In the genomic region with DNA sequence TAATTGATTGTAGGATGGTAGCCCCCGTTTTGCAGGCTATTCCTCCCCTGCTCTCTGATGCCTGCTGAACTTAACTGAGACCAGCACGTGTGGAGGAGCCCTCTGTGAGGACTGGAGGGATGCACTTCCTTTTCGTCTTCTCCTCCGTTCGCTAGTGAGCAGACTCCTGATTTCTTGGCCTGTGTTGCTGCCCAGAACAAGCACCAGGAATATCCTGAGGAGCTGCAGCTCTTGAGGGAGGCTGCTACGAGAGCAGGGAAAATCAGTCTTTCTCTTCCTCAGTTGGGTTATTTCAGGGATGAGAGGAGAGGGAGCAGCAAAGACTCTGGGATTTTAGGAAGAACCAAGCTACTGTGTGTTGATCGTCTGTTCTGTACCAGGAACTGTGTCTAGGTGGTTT, we compare ENCODE assay signal across 9 cellular contexts.
A peak's percentile ranks its signal among the peaks of the same experiment; 100 is the strongest.
DNase-seq lines count a peak whose midpoint lies in the region; ATAC-seq and TF ChIP-seq lines count a peak whose summit lies in the region.
"Had no signal": no experiment of that assay in that cellular context is flagged by ENCODE, and none has a peak within 500 bp of the region (broad histone marks: within the 10 kb centered on the region; RNA-seq: fewer than 3 reads in every experiment).

No MANE protein-coding gene starts in this region.

- peaks cover 29% of the 10 kb centered on the region for H3K4me1 Mint-ChIP-seq in T-helper 1 cell treated with Interleukin-12 subunit alpha and Interleukin-12 subunit beta and Interleukin-4 antibody, amounts not matched to agents 30 μg/mL and 1 μg/mL, for 36 hours (ENCODE audit: low read depth)
- H3K4me1 Mint-ChIP-seq in stimulated activated memory B cell treated with anti-CD40 and anti-IgM and Interleukin-4, amounts not matched to agents 10 μg/mL and 1 μg/mL and 100 μg/mL, for 72 hours: peaks cover 32% of the 10 kb centered on the region

- H3K27ac ChIP-seq in Peyer's patch (peak overlapping the region; percentile 39 to 66 (median 54)), esophagus squamous epithelium (peak overlapping the region in 3 of 4 donors; percentile 49 to 77 (median 67)), psoas muscle (no peak overlapping the region)

- TF ChIP-seq POLR2A in Peyer's patch (IDR thresholded peaks at IDR 0.05): no peak
- TF ChIP-seq POLR2A in esophagus squamous epithelium (IDR thresholded peaks at IDR 0.05): no peak

- no peak for DNase-seq in T-helper 1 cell
- DNase-seq in Peyer's patch: no peak
- DNase-seq in esophagus squamous epithelium (lab: John Stamatoyannopoulos, UW): no peak
- DNase-seq in DMS114 treated with DMSO at 0.1 percent for 48 hours (lab: John Stamatoyannopoulos, UW; ENCODE audit: unreplicated experiment): no peak
- DNase-seq in psoas muscle: no peak
- DNase-seq: NCI-H1436 treated with DMSO at 0.1 percent for 48 hours had no signal

- no peak for ATAC-seq in stimulated activated memory B cell treated with anti-CD40 and anti-IgM and Interleukin-4, amounts not matched to agents 10 μg/mL and 1 μg/mL and 100 μg/mL, for 72 hours
- ATAC-seq in psoas muscle (no peak), GM18873 (IDR thresholded peaks at IDR 0.05; ENCODE audit: low FRiP score, unreplicated experiment) (no peak)

- no peak for TF ChIP-seq CTCF in Peyer's patch (IDR thresholded peaks at IDR 0.05)
- TF ChIP-seq CTCF in esophagus squamous epithelium (IDR thresholded peaks at IDR 0.05): no peak
- TF ChIP-seq CTCF in psoas muscle (IDR thresholded peaks at IDR 0.05): no peak

- no peaks in the 10 kb centered on the region for H3K9me3 ChIP-seq in Peyer's patch
- H3K9me3 ChIP-seq in esophagus squamous epithelium: no peaks in the 10 kb centered on the region
- H3K9me3 ChIP-seq in psoas muscle: no peaks in the 10 kb centered on the region

- peak overlapping the region; percentile 58 for H3K27ac Mint-ChIP-seq in T-helper 1 cell treated with Interleukin-12 subunit alpha and Interleukin-12 subunit beta and Interleukin-4 antibody, amounts not matched to agents 30 μg/mL and 1 μg/mL, for 36 hours
- peak overlapping the region; percentile 49 for H3K27ac Mint-ChIP-seq in stimulated activated memory B cell treated with anti-CD40 and anti-IgM and Interleukin-4, amounts not matched to agents 10 μg/mL and 1 μg/mL and 100 μg/mL, for 72 hours

- no peaks in the 10 kb centered on the region for H3K9me3 Mint-ChIP-seq in T-helper 1 cell treated with Interleukin-12 subunit alpha and Interleukin-12 subunit beta and Interleukin-4 antibody, amounts not matched to agents 30 μg/mL and 1 μg/mL, for 36 hours
- no peaks in the 10 kb centered on the region for H3K9me3 Mint-ChIP-seq in stimulated activated memory B cell treated with anti-CD40 and anti-IgM and Interleukin-4, amounts not matched to agents 10 μg/mL and 1 μg/mL and 100 μg/mL, for 72 hours

- H3K4me3 ChIP-seq in Peyer's patch: no peak overlapping the region
- no peak overlapping the region for H3K4me3 ChIP-seq in esophagus squamous epithelium
- H3K4me3 ChIP-seq in psoas muscle: no peak overlapping the region

- H3K36me3 Mint-ChIP-seq in T-helper 1 cell treated with Interleukin-12 subunit alpha and Interleukin-12 subunit beta and Interleukin-4 antibody, amounts not matched to agents 30 μg/mL and 1 μg/mL, for 36 hours (ENCODE audit: low read depth): peaks cover 2% of the 10 kb centered on the region
- no peaks in the 10 kb centered on the region for H3K36me3 Mint-ChIP-seq in stimulated activated memory B cell treated with anti-CD40 and anti-IgM and Interleukin-4, amounts not matched to agents 10 μg/mL and 1 μg/mL and 100 μg/mL, for 72 hours

- H3K27me3 ChIP-seq in Peyer's patch (no peaks in the 10 kb centered on the region), esophagus squamous epithelium (no peaks in the 10 kb centered on the region), psoas muscle (ENCODE audit: insufficient read depth in 3 of 3, low read length in 2 of 3) (no peaks in the 10 kb centered on the region)

- no peaks in the 10 kb centered on the region for H3K36me3 ChIP-seq in Peyer's patch
- no peaks in the 10 kb centered on the region for H3K36me3 ChIP-seq in esophagus squamous epithelium
- H3K36me3 ChIP-seq in psoas muscle (ENCODE audit: insufficient read depth in 1 of 2, low read depth in 1 of 2): no peaks in the 10 kb centered on the region

- 74 to 76% methylated on average over 6 to 7 of the region's 7 CpGs for whole genome bisulfite sequencing in esophagus squamous epithelium, 2 donors
- WGBS in psoas muscle, 3 donors: 64 to 70% (median 68%) methylated on average over 7 of the region's 7 CpGs

- no peak overlapping the region for H3K4me3 Mint-ChIP-seq in T-helper 1 cell treated with Interleukin-12 subunit alpha and Interleukin-12 subunit beta and Interleukin-4 antibody, amounts not matched to agents 30 μg/mL and 1 μg/mL, for 36 hours
- H3K4me3 Mint-ChIP-seq in stimulated activated memory B cell treated with anti-CD40 and anti-IgM and Interleukin-4, amounts not matched to agents 10 μg/mL and 1 μg/mL and 100 μg/mL, for 72 hours: no peak overlapping the region

- H3K4me1 ChIP-seq in Peyer's patch (peaks cover 0 to 24% (median 2%) of the 10 kb centered on the region in 4 donors), esophagus squamous epithelium (peaks cover 7 to 74% (median 26%) of the 10 kb centered on the region in 3 donors), psoas muscle (peaks cover 54% of the 10 kb centered on the region)

- H3K27me3 Mint-ChIP-seq in T-helper 1 cell treated with Interleukin-12 subunit alpha and Interleukin-12 subunit beta and Interleukin-4 antibody, amounts not matched to agents 30 μg/mL and 1 μg/mL, for 36 hours (ENCODE audit: low read depth): no peaks in the 10 kb centered on the region
- H3K27me3 Mint-ChIP-seq in stimulated activated memory B cell treated with anti-CD40 and anti-IgM and Interleukin-4, amounts not matched to agents 10 μg/mL and 1 μg/mL and 100 μg/mL, for 72 hours: no peaks in the 10 kb centered on the region

- intact Hi-C loops in esophagus squamous epithelium (cut with DNase I) (no loop called here), psoas muscle (cut with DNase I) (loop anchor here in 1 of 2 donors (2.0 kb wide), 1 partner anchor 76 kb away; no protein-coding TSS in a partner anchor)
